17 cellular contexts compared by ENCODE assay signal in genomic region chr7:55469721-55470120, GRCh38.
DNase-seq lines count a peak whose midpoint lies in the region; ATAC-seq and TF ChIP-seq lines count a peak whose summit lies in the region.
"Had no signal": no experiment of that assay in that cellular context is flagged by ENCODE, and none has a peak within 500 bp of the region (broad histone marks: within the 10 kb centered on the region; RNA-seq: fewer than 3 reads in every experiment).

No MANE protein-coding gene starts in this region.

- intact Hi-C loops in CD4-positive, alpha-beta T cell (cut with DNase I, micrococcal nuclease): loop anchor here in 1 of 2 experiments (5.0 to 10.0 kb wide), 3 partner anchors 37 to 103 kb away; partner anchors contain the start of gene VOPP1
- intact Hi-C loops in IMR-90 (cut with micrococcal nuclease): no loop called here
- intact Hi-C loops in naive thymus-derived CD4-positive, alpha-beta T cell (cut with micrococcal nuclease): loop anchor here (1.0 to 5.0 kb wide), 12 partner anchors 8 to 129 kb away; partner anchors contain the start of gene LANCL2 (in 1 of the 2)

- no peak overlapping the region for H2AK5ac ChIP-seq in IMR-90 (ENCODE audit: low read depth, low read length)

- no peak overlapping the region for H3K4me2 ChIP-seq in IMR-90 (ENCODE audit: low read depth, low read length)

- H3K9me3 Mint-ChIP-seq in CD4-positive, alpha-beta T cell: no peaks in the 10 kb centered on the region
- no peaks in the 10 kb centered on the region for H3K9me3 Mint-ChIP-seq in activated T-helper 17 cell treated with anti-CD3 and anti-CD28 coated beads, Interleukin-2, amount 50 U/mL, for 72 hours
- H3K9me3 Mint-ChIP-seq in naive thymus-derived CD4-positive, alpha-beta T cell: peaks cover 0 to 12% (median 0%) of the 10 kb centered on the region in 11 donors

- no peak overlapping the region for H3K4ac ChIP-seq in IMR-90 (ENCODE audit: low read depth, low read length)

- H3K27ac ChIP-seq in CD4-positive, alpha-beta T cell (ENCODE audit: low read depth, low read length): peak overlapping the region; percentile 79
- no peak overlapping the region for H3K27ac ChIP-seq in IMR-90 (ENCODE audit: insufficient read depth, low read length)
- peak overlapping the region; percentile 70 for H3K27ac ChIP-seq in naive thymus-derived CD4-positive, alpha-beta T cell (ENCODE audit: low read depth, low read length)
- H3K27ac ChIP-seq: esophagus squamous epithelium, parathyroid adenoma, sigmoid colon, testis, WERI-Rb-1 had no signal

- in situ Hi-C loops in IMR-90 (cut with MboI; ENCODE audit: low sequenced_read_pairs): no loop called here

- no peak overlapping the region for H2AFZ ChIP-seq in IMR-90 (replicated peaks; ENCODE audit: low read length, poor library complexity)
- H2AFZ ChIP-seq: parathyroid adenoma had no signal

- peaks cover 17% of the 10 kb centered on the region for H3K36me3 ChIP-seq in IMR-90 (ENCODE audit: control insufficient read depth, insufficient read depth, low read length)
- H3K36me3 ChIP-seq in naive thymus-derived CD4-positive, alpha-beta T cell (ENCODE audit: control insufficient read depth in 2 of 3, insufficient read depth in 3 of 3, low read length in 3 of 3): peaks cover 0 to 6% (median 0%) of the 10 kb centered on the region in 3 experiments

- no peak for TF ChIP-seq RAD21 in IMR-90 (IDR thresholded peaks at IDR 0.05; ENCODE audit: low read length)

- no peak overlapping the region for H3K4me3 ChIP-seq in IMR-90 (ENCODE audit: insufficient read depth, low read depth, low read length)
- peak overlapping the region; percentile 21 for H3K4me3 ChIP-seq in naive thymus-derived CD4-positive, alpha-beta T cell (ENCODE audit: low read length)
- H3K4me3 ChIP-seq: esophagus squamous epithelium, sigmoid colon, testis had no signal

- 0 out of 2 replicates have a peak overlapping the region, but pooled peaks have one; percentile 2 for H3K23ac ChIP-seq in IMR-90 (ENCODE audit: low read depth, low read length)

- H4K20me1 ChIP-seq in IMR-90 (ENCODE audit: insufficient read depth, low read length): peaks cover 6% of the 10 kb centered on the region

- peaks cover 51% of the 10 kb centered on the region for H3K36me3 Mint-ChIP-seq in CD4-positive, alpha-beta T cell (ENCODE audit: low read depth)
- H3K36me3 Mint-ChIP-seq in activated T-helper 17 cell treated with anti-CD3 and anti-CD28 coated beads, Interleukin-2, amount 50 U/mL, for 72 hours (ENCODE audit: low read depth): peaks cover 20% of the 10 kb centered on the region
- H3K36me3 Mint-ChIP-seq in naive thymus-derived CD4-positive, alpha-beta T cell: peaks cover 9 to 44% (median 23%) of the 10 kb centered on the region in 5 donors

- peaks cover 76% of the 10 kb centered on the region for H3K4me1 Mint-ChIP-seq in CD4-positive, alpha-beta T cell (ENCODE audit: low read depth)
- H3K4me1 Mint-ChIP-seq in activated T-helper 17 cell treated with anti-CD3 and anti-CD28 coated beads, Interleukin-2, amount 50 U/mL, for 72 hours: peaks cover 31% of the 10 kb centered on the region
- H3K4me1 Mint-ChIP-seq in naive thymus-derived CD4-positive, alpha-beta T cell: peaks cover 30 to 86% (median 74%) of the 10 kb centered on the region in 7 donors
- H3K4me1 Mint-ChIP-seq: H9 had no signal

- peak; percentile 15 for ATAC-seq in CD4-positive, alpha-beta T cell (ENCODE audit: poor library complexity)
- no peak for ATAC-seq in IMR-90 (ENCODE audit: low read depth)
- peak; percentile 2 for ATAC-seq in activated T-helper 17 cell treated with anti-CD3 and anti-CD28 coated beads, Interleukin-2, amount 50 U/mL, for 72 hours (replicated peaks)
- ATAC-seq in naive thymus-derived CD4-positive, alpha-beta T cell: no peak

- no peak overlapping the region for H3K14ac ChIP-seq in IMR-90 (replicated peaks; ENCODE audit: low read depth, low read length)

- H2BK15ac ChIP-seq in IMR-90 (ENCODE audit: low read depth, low read length): no peak overlapping the region

- TF ChIP-seq POLR2A in IMR-90 (IDR thresholded peaks at IDR 0.05; ENCODE audit: low read depth, low read length): no peak

- DNase-seq in CD4-positive, alpha-beta T cell: no peak
- no peak for DNase-seq in IMR-90
- no peak for DNase-seq in naive thymus-derived CD4-positive, alpha-beta T cell
- no peak for DNase-seq in GM03348 (ENCODE audit: low spot score)
- DNase-seq in OCI-M2 (lab: John Stamatoyannopoulos, UW; ENCODE audit: unreplicated experiment): no peak
- DNase-seq in islet precursor cell: no peak
- DNase-seq: activated naive CD8-positive, alpha-beta T cell treated with anti-CD3 and anti-CD28 coated beads, Interleukin-2, amount 10 ng/mL, durations not matched to agents 7 days and 5 days; esophagus squamous epithelium; H9; KBM-7; NCI-H69; sigmoid colon; stimulated activated CD4-positive, alpha-beta T cell treated with anti-CD3 and anti-CD28 coated beads, Interleukin-4, amount 100 ng/mL, for 1 hour; testis; WERI-Rb-1 had no signal

- no peaks in the 10 kb centered on the region for H3K27me3 ChIP-seq in CD4-positive, alpha-beta T cell (ENCODE audit: control insufficient read depth, insufficient read depth, low read length)
- H3K27me3 ChIP-seq in IMR-90 (ENCODE audit: control insufficient read depth, insufficient read depth, low read length): no peaks in the 10 kb centered on the region
- no peaks in the 10 kb centered on the region for H3K27me3 ChIP-seq in naive thymus-derived CD4-positive, alpha-beta T cell (ENCODE audit: control insufficient read depth in 2 of 2, insufficient read depth in 2 of 2, low read length in 2 of 2)
- H3K27me3 ChIP-seq: esophagus squamous epithelium, sigmoid colon, testis had no signal

- CTCF ChIA-PET in CD4-positive, alpha-beta T cell (lab: Charles Lee): interaction anchor here (1.3 to 1.5 kb wide), 5 partner anchors 36 to 104 kb away, joined by 3 to 4 read pairs (median 3); no protein-coding TSS in a partner anchor
- CTCF ChIA-PET in IMR-90 (lab: Yijun Ruan, JAX): no interaction called here
- CTCF ChIA-PET in naive thymus-derived CD4-positive, alpha-beta T cell (lab: Charles Lee): interaction anchor here (1.1 to 1.3 kb wide), 5 partner anchors 10 to 128 kb away, joined by 3 to 7 read pairs (median 4); no protein-coding TSS in a partner anchor

- H3K27me3 Mint-ChIP-seq in CD4-positive, alpha-beta T cell: no peaks in the 10 kb centered on the region
- no peaks in the 10 kb centered on the region for H3K27me3 Mint-ChIP-seq in activated T-helper 17 cell treated with anti-CD3 and anti-CD28 coated beads, Interleukin-2, amount 50 U/mL, for 72 hours
- H3K27me3 Mint-ChIP-seq in naive thymus-derived CD4-positive, alpha-beta T cell: no peaks in the 10 kb centered on the region
- H3K27me3 Mint-ChIP-seq: activated naive CD8-positive, alpha-beta T cell treated with anti-CD3 and anti-CD28 coated beads, Interleukin-2, amount 10 ng/mL, durations not matched to agents 7 days and 5 days had no signal

- no peaks in the 10 kb centered on the region for H3K9me3 ChIP-seq in CD4-positive, alpha-beta T cell (ENCODE audit: control insufficient read depth, low read length)
- H3K9me3 ChIP-seq in IMR-90 (ENCODE audit: control insufficient read depth, insufficient read depth, low read length): no peaks in the 10 kb centered on the region
- H3K9me3 ChIP-seq in naive thymus-derived CD4-positive, alpha-beta T cell (ENCODE audit: control insufficient read depth in 2 of 3, low read length in 3 of 3): no peaks in the 10 kb centered on the region
- H3K9me3 ChIP-seq: esophagus squamous epithelium, sigmoid colon, testis had no signal

- H3K27ac Mint-ChIP-seq in CD4-positive, alpha-beta T cell: peak overlapping the region; percentile 89
- peak overlapping the region; percentile 61 for H3K27ac Mint-ChIP-seq in activated T-helper 17 cell treated with anti-CD3 and anti-CD28 coated beads, Interleukin-2, amount 50 U/mL, for 72 hours
- peak overlapping the region; percentile 85 to 97 (median 93) for H3K27ac Mint-ChIP-seq in naive thymus-derived CD4-positive, alpha-beta T cell
- H3K27ac Mint-ChIP-seq: activated naive CD8-positive, alpha-beta T cell treated with anti-CD3 and anti-CD28 coated beads, Interleukin-2, amount 10 ng/mL, durations not matched to agents 7 days and 5 days had no signal

- H3K4me1 ChIP-seq in IMR-90 (ENCODE audit: control insufficient read depth, insufficient read depth, low read length): peaks cover 4% of the 10 kb centered on the region
- H3K4me1 ChIP-seq in naive thymus-derived CD4-positive, alpha-beta T cell (ENCODE audit: control insufficient read depth in 2 of 2, insufficient read depth in 2 of 2, low read length in 2 of 2): peaks cover 35 to 77% of the 10 kb centered on the region in 2 donors
- H3K4me1 ChIP-seq: esophagus squamous epithelium, testis had no signal

- BruUV-seq in IMR-90 (replicated peaks; lab: Mats Ljungman, UMichigan): no TSS peak

- no peak overlapping the region for H2BK5ac ChIP-seq in IMR-90 (ENCODE audit: low read depth, low read length, poor library complexity, severe bottlenecking)

- H3K18ac ChIP-seq in IMR-90 (ENCODE audit: low read depth, low read length): no peak overlapping the region

- H4K91ac ChIP-seq in IMR-90 (ENCODE audit: insufficient read depth, low read depth, low read length): no peak overlapping the region

- H3K9me1 ChIP-seq in IMR-90 (ENCODE audit: insufficient read depth, low read length): peaks cover 2% of the 10 kb centered on the region

- no peak overlapping the region for H2AK9ac ChIP-seq in IMR-90 (replicated peaks; ENCODE audit: low read depth, low read length, poor library complexity)

- peaks cover 19 to 29% of the 10 kb centered on the region in 2 experiments; a peak in 3 of 4 replicates for H3K79me1 ChIP-seq in IMR-90 (ENCODE audit: low read depth in 1 of 2, low read length in 2 of 2)

- no peak for TF ChIP-seq CTCF in CD4-positive, alpha-beta T cell (IDR thresholded peaks at IDR 0.05)
- no peak for TF ChIP-seq CTCF in IMR-90 (conservative IDR thresholded peaks at IDR 0.05; ENCODE audit: low read depth, low read length)

- no peak overlapping the region for H4K5ac ChIP-seq in IMR-90 (ENCODE audit: low read depth, low read length)

- POLR2A ChIA-PET in CD4-positive, alpha-beta T cell (lab: Charles Lee): interaction anchor here (0.9 to 4.4 kb wide), 18 partner anchors 9 to 711 kb away, joined by 3 to 42 read pairs (median 6); partner anchors contain the start of genes LANCL2, SEC61G, SUMF2 and VOPP1
- POLR2A ChIA-PET in IMR-90 (lab: Charles Lee; ENCODE audit: unreplicated experiment): no interaction called here
- POLR2A ChIA-PET in naive thymus-derived CD4-positive, alpha-beta T cell (lab: Charles Lee): interaction anchor here (1.2 to 3.7 kb wide), 14 partner anchors 9 to 112 kb away, joined by 3 to 40 read pairs (median 7); partner anchors contain the start of gene VOPP1

- H3K4me3 Mint-ChIP-seq in CD4-positive, alpha-beta T cell: peak overlapping the region; percentile 82
- H3K4me3 Mint-ChIP-seq in activated T-helper 17 cell treated with anti-CD3 and anti-CD28 coated beads, Interleukin-2, amount 50 U/mL, for 72 hours: peak overlapping the region; percentile 46
- H3K4me3 Mint-ChIP-seq in naive thymus-derived CD4-positive, alpha-beta T cell: peak overlapping the region; percentile 33 to 75 (median 68)
- H3K4me3 Mint-ChIP-seq: activated naive CD8-positive, alpha-beta T cell treated with anti-CD3 and anti-CD28 coated beads, Interleukin-2, amount 10 ng/mL, durations not matched to agents 7 days and 5 days; H9 had no signal

- H3K56ac ChIP-seq in IMR-90 (ENCODE audit: extremely low read depth, insufficient read depth, low read length): no peak overlapping the region

- dilution Hi-C loops in IMR-90 (cut with HindIII; ENCODE audit: low sequenced_read_pairs, unreplicated experiment): no loop called here

- no CpG with 5 or more reads among the region's 3 CpGs for WGBS in IMR-90 (ENCODE audit: extremely low coverage in 2 of 2, insufficient read length in 1 of 2), 2 experiments

- no peak overlapping the region for H3K9ac ChIP-seq in IMR-90 (ENCODE audit: low read depth, low read length)
- H3K9ac ChIP-seq: parathyroid adenoma had no signal

- H2BK20ac ChIP-seq in IMR-90 (ENCODE audit: low read depth, low read length): no peak overlapping the region

- H2BK120ac ChIP-seq in IMR-90 (ENCODE audit: low read depth, low read length): no peak overlapping the region

- H4K8ac ChIP-seq in IMR-90 (ENCODE audit: low read depth in 2 of 2, low read length in 2 of 2): no peak overlapping the region

Comparison
In these comparisons a context has a peak if more than half of its experiments do, and no peak if none do; other contexts are left out.
1. ATAC-seq: peak in CD4-positive, alpha-beta T cell (single experiment) and activated T-helper 17 cell treated with anti-CD3 and anti-CD28 coated beads, Interleukin-2, amount 50 U/mL, for 72 hours (single experiment); none in IMR-90 (single experiment) and naive thymus-derived CD4-positive, alpha-beta T cell (single experiment).
2. Peak in every context shown above with its lines, with median percentiles within 50 percentile points of each other: H3K27ac Mint-ChIP-seq and H3K4me3 Mint-ChIP-seq.